ENCODE assay signal across 8 cellular contexts in the genomic region with DNA sequence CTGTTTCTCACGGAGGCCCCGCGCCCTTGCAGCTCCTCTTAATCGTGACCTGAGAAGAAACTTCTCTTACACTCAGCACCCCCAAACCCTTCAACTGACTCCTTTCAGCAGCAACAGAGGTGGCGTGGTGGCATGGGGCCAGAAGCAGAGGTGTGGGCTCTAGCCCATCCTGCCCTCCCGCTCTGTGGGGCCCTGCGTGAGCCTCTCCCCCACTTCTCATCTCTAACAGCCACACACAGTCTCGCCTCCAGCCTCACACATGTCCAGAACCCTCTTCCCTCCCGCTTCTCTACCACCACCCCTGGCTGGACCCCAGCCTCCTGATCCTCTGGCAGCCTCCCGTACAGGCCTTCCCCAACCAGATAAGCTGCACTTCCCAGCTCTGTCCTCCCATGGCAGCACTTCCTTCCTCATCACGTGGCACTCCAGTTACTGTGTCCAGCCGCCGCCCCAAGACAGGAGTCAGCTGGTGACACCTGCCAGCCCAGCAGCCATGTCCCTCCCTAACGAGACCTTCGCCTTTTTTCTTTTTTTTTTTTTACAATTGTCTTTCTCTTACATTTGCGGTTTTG. TPM values are rescaled to one million over a fixed set of nuclear protein-coding genes. Genes with fewer than 3 reads are reported as not detected.
A peak's percentile ranks its signal among the peaks of the same experiment; 100 is the strongest.
DNase-seq lines count a peak whose midpoint lies in the region; ATAC-seq and TF ChIP-seq lines count a peak whose summit lies in the region.

No MANE protein-coding gene starts in this region.

- H3K9me3 ChIP-seq in right atrium auricular region: no peaks in the 10 kb centered on the region

- H3K27me3 ChIP-seq in right atrium auricular region: no peaks in the 10 kb centered on the region

- peak; percentile 61 to 70 for DNase-seq in activated CD4-positive, alpha-beta T cell treated with anti-CD3 and anti-CD28 coated beads, Interleukin-2, amount 50 U/mL, for 48 hours
- DNase-seq in right atrium auricular region (ENCODE audit: low spot score) (no peak), DMS153 treated with DMSO at 0.1 percent for 48 hours (lab: John Stamatoyannopoulos, UW; ENCODE audit: unreplicated experiment) (no peak), hypothalamus (lab: John Stamatoyannopoulos, UW) (no peak)
- DNase-seq in stimulated activated naive CD4-positive, alpha-beta T cell treated with Interleukin-2 at 50 U/mL for 16 hours (lab: John Stamatoyannopoulos, UW): peak; percentile 42

- H3K36me3 ChIP-seq in right atrium auricular region: peaks cover 6% of the 10 kb centered on the region

- H3K27ac ChIP-seq in right atrium auricular region: peak overlapping the region; percentile 40 to 64

- no peak for TF ChIP-seq CTCF in right atrium auricular region (IDR thresholded peaks at IDR 0.05)

- ATAC-seq in GM18867 (IDR thresholded peaks at IDR 0.05; ENCODE audit: unreplicated experiment) (peak; percentile 18), HG03064 (IDR thresholded peaks at IDR 0.05; ENCODE audit: low read depth, unreplicated experiment) (peak; percentile 22), HG03280 (IDR thresholded peaks at IDR 0.05; ENCODE audit: unreplicated experiment) (no peak)

- no peak overlapping the region for H3K4me3 ChIP-seq in right atrium auricular region

- peaks cover 3 to 72% of the 10 kb centered on the region in 2 donors for H3K4me1 ChIP-seq in right atrium auricular region

RNA-seq across cellular contexts. Expression of a gene that starts 30.5 kb away (rescaled TPM):
- total RNA-seq in right atrium auricular region: 10 to 100 TPM; 24.0 to 35.8 TPM

RNA-seq across cellular contexts. Expression of a gene that starts 34.8 kb away (rescaled TPM):
- 1 to 10 TPM; 2.9 to 3.8 TPM for total RNA-seq in right atrium auricular region

Comparison
In these comparisons a context has a peak if more than half of its experiments do, and no peak if none do; other contexts are left out.
1. DNase-seq: peak in activated CD4-positive, alpha-beta T cell treated with anti-CD3 and anti-CD28 coated beads, Interleukin-2, amount 50 U/mL, for 48 hours (2 of 2) and stimulated activated naive CD4-positive, alpha-beta T cell treated with Interleukin-2 at 50 U/mL for 16 hours (single experiment); none in right atrium auricular region (single experiment), DMS153 treated with DMSO at 0.1 percent for 48 hours (single experiment) and hypothalamus (0 of 51).